In genomic region chr10:75654171-75654772, GRCh38 we compare ENCODE assay signal across 1 cellular context.
TF ChIP-seq lines count a peak whose summit lies in the region.

No MANE protein-coding gene starts in this region.

TF ChIP-seq in HCT116, 20 proteins besides CTCF, POLR2A, EP300 and RAD21 (continued from another document):
- TF ChIP-seq ZBTB33 (IDR thresholded peaks at IDR 0.05; ENCODE audit: extremely low read depth, insufficient replicate concordance, low read length) (no peak), EZH2 (IDR thresholded peaks at IDR 0.05) (no peak), ATF3 (IDR thresholded peaks at IDR 0.05) (no peak), JUND (IDR thresholded peaks at IDR 0.05) (no peak), MAX (IDR thresholded peaks at IDR 0.05) (no peak), CEBPB (IDR thresholded peaks at IDR 0.05; ENCODE audit: low read depth) (no peak), ELF1 (IDR thresholded peaks at IDR 0.05; ENCODE audit: borderline replicate concordance, low read depth) (no peak), ZNF274 (IDR thresholded peaks at IDR 0.05; ENCODE audit: low read depth, low read length) (no peak), ZFX (IDR thresholded peaks at IDR 0.05) (no peak), POLR2AphosphoS5 (IDR thresholded peaks at IDR 0.05; ENCODE audit: low read depth, low read length) (no peak)
